6 cellular contexts compared by ENCODE assay signal in genomic region chr1:228109962-228110488, GRCh38. TPM values are rescaled to one million over a fixed set of nuclear protein-coding genes. Genes with fewer than 3 reads are reported as not detected.
DNase-seq lines count a peak whose midpoint lies in the region; ATAC-seq and TF ChIP-seq lines count a peak whose summit lies in the region.

No MANE protein-coding gene starts in this region.

- TF ChIP-seq EP300 in esophagus muscularis mucosa (IDR thresholded peaks at IDR 0.05): no peak

- peaks cover 21 to 27% (median 24%) of the 10 kb centered on the region in 10 experiments for H3K4me1 ChIP-seq in BLaER1 treated with 17β-estradiol and CSF1 and Interleukin-3, amounts not matched to agents 10 nM and 100 nM
- H3K4me1 ChIP-seq in Karpas-422 (ENCODE audit: low read length) (peaks cover 19% of the 10 kb centered on the region), esophagus muscularis mucosa (peaks cover 17 to 30% (median 27%) of the 10 kb centered on the region in 4 donors)

- H3K4me3 Mint-ChIP-seq in stimulated activated effector memory CD8-positive, alpha-beta T cell treated with anti-CD3 and anti-CD28 coated beads, Interleukin-12 subunit alpha, Interleukin-12 subunit beta, amount 100 ng/mL, for 72 hours: peak overlapping the region; percentile 91

- no peaks in the 10 kb centered on the region for H3K9me3 ChIP-seq in BLaER1 treated with 17β-estradiol and CSF1 and Interleukin-3, amounts not matched to agents 10 nM and 100 nM (replicated peaks in 1 of 11)
- H3K9me3 ChIP-seq in Karpas-422 (ENCODE audit: low read length): no peaks in the 10 kb centered on the region
- no peaks in the 10 kb centered on the region for H3K9me3 ChIP-seq in esophagus muscularis mucosa

- intact Hi-C loops in esophagus muscularis mucosa (cut with DNase I): no loop called here

- no peak for TF ChIP-seq CTCF in esophagus muscularis mucosa (IDR thresholded peaks at IDR 0.05)

- no peak for DNase-seq in Karpas-422
- DNase-seq in esophagus muscularis mucosa (ENCODE audit: extremely low spot score): no peak
- no peak for DNase-seq in stimulated activated effector memory CD8-positive, alpha-beta T cell treated with anti-CD3 and anti-CD28 coated beads, Interleukin-12 subunit alpha, Interleukin-12 subunit beta, amount 100 ng/mL, for 72 hours (ENCODE audit: low spot score in 2 of 2)
- DNase-seq in ureter (ENCODE audit: low spot score): no peak
- DNase-seq in stimulated activated CD4-positive, alpha-beta T cell treated with anti-CD3 and anti-CD28 coated beads, Interleukin-4, amount 100 ng/mL, for 24 hours: no peak

- peaks cover 0 to 19% (median 0%) of the 10 kb centered on the region in 11 experiments; a peak in 4 of 22 replicates for H4K20me1 ChIP-seq in BLaER1 treated with 17β-estradiol and CSF1 and Interleukin-3, amounts not matched to agents 10 nM and 100 nM
- no peaks in the 10 kb centered on the region for H4K20me1 ChIP-seq in Karpas-422 (ENCODE audit: insufficient read depth, low read depth, low read length)

- no peaks in the 10 kb centered on the region for H3K9me2 ChIP-seq in Karpas-422 (replicated peaks; ENCODE audit: insufficient read depth, low read length)

- H3K4me1 Mint-ChIP-seq in stimulated activated effector memory CD8-positive, alpha-beta T cell treated with anti-CD3 and anti-CD28 coated beads, Interleukin-12 subunit alpha, Interleukin-12 subunit beta, amount 100 ng/mL, for 72 hours: peaks cover 35% of the 10 kb centered on the region

- peak overlapping the region; percentile 94 for H3K27ac Mint-ChIP-seq in stimulated activated effector memory CD8-positive, alpha-beta T cell treated with anti-CD3 and anti-CD28 coated beads, Interleukin-12 subunit alpha, Interleukin-12 subunit beta, amount 100 ng/mL, for 72 hours

- H3K27ac ChIP-seq in BLaER1 treated with 17β-estradiol and CSF1 and Interleukin-3, amounts not matched to agents 10 nM and 100 nM: peak overlapping the region; percentile 56 to 93 (median 83)
- peak overlapping the region; percentile 19; the same call in 1 of the 2 replicates for H3K27ac ChIP-seq in Karpas-422 (ENCODE audit: low read length)
- H3K27ac ChIP-seq in esophagus muscularis mucosa (replicated peaks in 1 of 4): peak overlapping the region; percentile 90 to 97 (median 93)

- peaks cover 35% of the 10 kb centered on the region for H3K36me3 Mint-ChIP-seq in stimulated activated effector memory CD8-positive, alpha-beta T cell treated with anti-CD3 and anti-CD28 coated beads, Interleukin-12 subunit alpha, Interleukin-12 subunit beta, amount 100 ng/mL, for 72 hours

- ATAC-seq in stimulated activated effector memory CD8-positive, alpha-beta T cell treated with anti-CD3 and anti-CD28 coated beads, Interleukin-12 subunit alpha, Interleukin-12 subunit beta, amount 100 ng/mL, for 72 hours: no peak

- H2AFZ ChIP-seq in Karpas-422 (ENCODE audit: low read length): peak overlapping the region; percentile 52; the same call in 1 of the 2 replicates

- 47% methylated on average over 15 of the region's 15 CpGs for WGBS in esophagus muscularis mucosa

- no peak for TF ChIP-seq POLR2A in esophagus muscularis mucosa (IDR thresholded peaks at IDR 0.05; ENCODE audit: low read depth)

- H3K79me2 ChIP-seq in Karpas-422 (ENCODE audit: low read length): peaks cover 27% of the 10 kb centered on the region

- H3K9ac ChIP-seq in BLaER1 treated with 17β-estradiol and CSF1 and Interleukin-3, amounts not matched to agents 10 nM and 100 nM: peak overlapping the region; percentile 84 to 95 (median 91)
- peak overlapping the region; percentile 84 for H3K9ac ChIP-seq in Karpas-422 (ENCODE audit: low read length)

- H3K4me2 ChIP-seq in BLaER1 treated with 17β-estradiol and CSF1 and Interleukin-3, amounts not matched to agents 10 nM and 100 nM: peak overlapping the region; percentile 78 to 100 (median 92)
- H3K4me2 ChIP-seq in Karpas-422 (ENCODE audit: low read depth, low read length, poor library complexity, severe bottlenecking): peak overlapping the region; percentile 87

- H3K27me3 ChIP-seq in BLaER1 treated with 17β-estradiol and CSF1 and Interleukin-3, amounts not matched to agents 10 nM and 100 nM: no peaks in the 10 kb centered on the region
- H3K27me3 ChIP-seq in Karpas-422 (ENCODE audit: low read length): no peaks in the 10 kb centered on the region
- no peaks in the 10 kb centered on the region for H3K27me3 ChIP-seq in esophagus muscularis mucosa

- H3K36me3 ChIP-seq in BLaER1 treated with 17β-estradiol and CSF1 and Interleukin-3, amounts not matched to agents 10 nM and 100 nM: peaks cover 21 to 30% (median 26%) of the 10 kb centered on the region in 11 experiments
- H3K36me3 ChIP-seq in Karpas-422 (ENCODE audit: insufficient read depth, low read length) (peaks cover 9% of the 10 kb centered on the region; the same call in 1 of the 2 replicates), esophagus muscularis mucosa (peaks cover 0 to 27% (median 25%) of the 10 kb centered on the region in 4 donors)

- H3K4me3 ChIP-seq in BLaER1 treated with 17β-estradiol and CSF1 and Interleukin-3, amounts not matched to agents 10 nM and 100 nM: peak overlapping the region; percentile 88 to 100 (median 98)
- H3K4me3 ChIP-seq in Karpas-422 (ENCODE audit: low read length): peak overlapping the region; percentile 87
- H3K4me3 ChIP-seq in esophagus muscularis mucosa: peak overlapping the region; percentile 75 to 98 (median 84)

- H3K9me3 Mint-ChIP-seq in stimulated activated effector memory CD8-positive, alpha-beta T cell treated with anti-CD3 and anti-CD28 coated beads, Interleukin-12 subunit alpha, Interleukin-12 subunit beta, amount 100 ng/mL, for 72 hours: no peaks in the 10 kb centered on the region

RNA-seq across cellular contexts. Expression of gene MRPL55, which starts 0.9 kb away (rescaled TPM):
- 76.6 and 79.2 TPM in 2 replicates for total RNA-seq in Karpas-422 (2014; rRNA removed; shearing (Covaris generic); ENCODE audit: low replicate concordance)
- total RNA-seq in esophagus muscularis mucosa: 10 to 100 TPM; 52.3 to 64.9 (median 60.1) TPM
- total RNA-seq in ureter: 43.7 TPM

RNA-seq across cellular contexts. Expression of gene C1orf35, which starts 6.9 kb away (rescaled TPM):
- total RNA-seq in Karpas-422 (2014; rRNA removed; shearing (Covaris generic); ENCODE audit: low replicate concordance): 10.4 and 24.7 TPM in 2 replicates
- 10 to 100 TPM; 11.2 to 24.3 (median 11.9) TPM for total RNA-seq in esophagus muscularis mucosa
- 16.5 TPM for total RNA-seq in ureter

RNA-seq across cellular contexts. Expression of gene ARF1, which starts 27.5 kb away (rescaled TPM):
- 107 and 139 TPM in 2 replicates for total RNA-seq in Karpas-422 (2014; rRNA removed; shearing (Covaris generic); ENCODE audit: low replicate concordance)
- total RNA-seq in esophagus muscularis mucosa (100 to 1,000 TPM; 238 to 392 (median 346) TPM), ureter (361 TPM)

RNA-seq across cellular contexts. Expression of gene GUK1, which starts 30.1 kb away (rescaled TPM):
- total RNA-seq in Karpas-422 (2014; rRNA removed; shearing (Covaris generic); ENCODE audit: low replicate concordance): 74.4 and 203 TPM in 2 replicates
- total RNA-seq in esophagus muscularis mucosa (100 to 1,000 TPM; 292 to 354 (median 305) TPM), ureter (182 TPM)

RNA-seq across cellular contexts. Expression of gene GJC2, which starts 39.7 kb away (rescaled TPM):
- total RNA-seq in Karpas-422 (2014; rRNA removed; shearing (Covaris generic); ENCODE audit: low replicate concordance): 0.69 TPM in 1 of 2 replicates, not detected in the other
- 10 to 100 TPM in 1 of 4 donors, 1 to 10 TPM in 3; 6.0 to 11.3 (median 7.8) TPM for total RNA-seq in esophagus muscularis mucosa
- 3.9 TPM for total RNA-seq in ureter

Comparison
In these comparisons a context has a peak if more than half of its experiments do, and no peak if none do; other contexts are left out.
1. H3K27ac ChIP-seq: peak in every context shown above with its lines; median percentile 93 in esophagus muscularis mucosa; 83 in BLaER1 treated with 17β-estradiol and CSF1 and Interleukin-3, amounts not matched to agents 10 nM and 100 nM; 19 in Karpas-422.